13 cellular contexts compared by ENCODE assay signal in genomic region chr9:108886608-108887271, GRCh38. TPM values are rescaled to one million over a fixed set of nuclear protein-coding genes. Genes with fewer than 3 reads are reported as not detected.
"Had no signal": no experiment of that assay in that cellular context is flagged by ENCODE, and none has a peak within 500 bp of the region (broad histone marks: within the 10 kb centered on the region; RNA-seq: fewer than 3 reads in every experiment).

No MANE protein-coding gene starts in this region.

RNA-seq across cellular contexts. Expression of gene ACTL7A, which starts 24.7 kb away (rescaled TPM):
- total RNA-seq: activated CD8-positive, alpha-beta memory T cell treated with anti-CD3 and anti-CD28 coated beads, Interleukin-2, amount 10 ng/mL, durations not matched to agents 7 days and 5 days; activated T-cell treated with anti-CD3 and anti-CD28 coated beads, Interleukin-2, amount 50 U/mL, for 4 hours; bronchial epithelial cell; dorsolateral prefrontal cortex; esophagus muscularis mucosa; frontal cortex; heart left ventricle; left ventricle myocardium superior; mesenteric fat pad; neural crest cell; ovary; skeletal muscle tissue; T-helper 2 cell treated with Interferon-gamma antibody and Interleukin-4, amounts not matched to agents 100 ng/mL and 5 ng/mL, for 36 hours had no signal

RNA-seq across cellular contexts. Expression of gene ACTL7B, which starts 31.0 kb away (rescaled TPM):
- total RNA-seq: activated CD8-positive, alpha-beta memory T cell treated with anti-CD3 and anti-CD28 coated beads, Interleukin-2, amount 10 ng/mL, durations not matched to agents 7 days and 5 days; bronchial epithelial cell; esophagus muscularis mucosa; frontal cortex; heart left ventricle; left ventricle myocardium superior; mesenteric fat pad; neural crest cell; skeletal muscle tissue; T-helper 2 cell treated with Interferon-gamma antibody and Interleukin-4, amounts not matched to agents 100 ng/mL and 5 ng/mL, for 36 hours had no signal
